ENCODE assay signal across 8 cellular contexts in the genomic region with DNA sequence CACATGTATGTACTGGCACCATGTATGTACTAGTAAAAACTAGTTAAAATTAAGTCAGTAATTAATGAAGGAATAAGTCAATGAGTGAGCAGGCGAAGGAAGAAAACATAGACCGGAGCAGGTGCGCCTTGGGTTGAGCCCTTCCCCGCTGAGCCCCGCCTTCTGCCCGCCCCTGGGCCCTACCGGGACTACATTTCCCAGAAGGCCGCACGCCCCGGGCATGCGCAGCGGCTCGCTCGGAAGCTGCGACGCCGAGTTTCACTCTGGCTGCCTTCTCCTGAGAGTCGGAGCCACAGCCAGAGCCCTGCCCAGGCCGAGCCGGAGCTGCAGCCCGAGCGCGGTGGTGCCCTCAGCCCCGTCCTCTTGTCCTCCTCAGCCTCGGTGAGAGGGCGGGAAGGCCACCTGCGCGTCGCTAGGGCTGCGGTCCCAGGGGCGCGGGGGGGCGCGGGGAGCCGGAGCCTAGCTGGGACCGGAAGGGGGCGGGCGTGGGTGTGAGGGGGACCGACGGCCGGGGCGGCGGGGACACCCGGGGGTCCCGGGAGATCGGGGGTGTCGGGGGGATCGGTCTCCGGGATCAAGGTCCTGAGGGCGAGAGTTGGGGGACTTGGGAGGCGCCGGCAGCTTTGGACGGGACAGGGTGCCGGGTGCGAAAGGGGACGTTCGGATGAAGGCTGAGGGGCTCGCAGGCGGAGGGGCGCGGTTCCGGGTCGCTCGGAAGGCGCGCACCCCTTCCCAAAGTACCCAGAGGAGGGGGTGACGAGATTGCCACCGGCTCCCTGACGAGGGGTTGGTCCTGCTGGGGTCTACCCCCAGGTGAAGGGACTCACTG.
A peak's percentile ranks its signal among the peaks of the same experiment; 100 is the strongest.
DNase-seq lines count a peak whose midpoint lies in the region; ATAC-seq, FAIRE-seq and TF ChIP-seq lines count a peak whose summit lies in the region.
"Not testable (repeated sequence)": the region's sequence is repeated elsewhere in the genome, so short reads cannot be mapped to it uniquely, and the experiment has no call there.

No MANE protein-coding gene starts in this region.

- H3K9me3 ChIP-seq in CD4-positive, CD25-positive, alpha-beta regulatory T cell (ENCODE audit: control insufficient read depth in 2 of 2, low read length in 2 of 2); heart right ventricle; pancreas: not testable (repeated sequence)

- H3K4me3 ChIP-seq in CD4-positive, CD25-positive, alpha-beta regulatory T cell (ENCODE audit: low read depth, low read length); pancreas: not testable (repeated sequence)
- peak overlapping the region in 1 of 10 donors; percentile 46 for H3K4me3 ChIP-seq in heart right ventricle

- H3K36me3 Mint-ChIP-seq in CD4-positive, CD25-positive, alpha-beta regulatory T cell; activated CD8-positive, alpha-beta T cell treated with anti-CD3 and anti-CD28 coated beads, Interleukin-2, amount 10 ng/mL, durations not matched to agents 7 days and 5 days (ENCODE audit: low read depth): not testable (repeated sequence)

- POLR2A ChIA-PET in activated CD8-positive, alpha-beta T cell treated with anti-CD3 and anti-CD28 coated beads, Interleukin-2, amount 10 ng/mL, durations not matched to agents 7 days and 5 days (lab: Charles Lee), result not testable (repeated sequence)

- not testable (repeated sequence) for H3K27ac ChIP-seq in CD4-positive, CD25-positive, alpha-beta regulatory T cell (ENCODE audit: insufficient read depth, low read length, poor library complexity, severe bottlenecking); pancreas
- H3K27ac ChIP-seq in heart right ventricle, result peak overlapping the region in 1 of 10 donors; percentile 48

- DNase-seq in CD4-positive, CD25-positive, alpha-beta regulatory T cell; activated CD8-positive, alpha-beta T cell treated with anti-CD3 and anti-CD28 coated beads, Interleukin-2, amount 10 ng/mL, durations not matched to agents 7 days and 5 days; heart right ventricle; pancreas: not testable (repeated sequence)

- CTCF ChIA-PET in activated CD8-positive, alpha-beta T cell treated with anti-CD3 and anti-CD28 coated beads, Interleukin-2, amount 10 ng/mL, durations not matched to agents 7 days and 5 days (lab: Charles Lee), result not testable (repeated sequence)

- TF ChIP-seq CTCF in heart right ventricle (IDR thresholded peaks at IDR 0.05); pancreas (IDR thresholded peaks at IDR 0.05): not testable (repeated sequence)

- not testable (repeated sequence) for H3K4me3 Mint-ChIP-seq in CD4-positive, CD25-positive, alpha-beta regulatory T cell; activated CD8-positive, alpha-beta T cell treated with anti-CD3 and anti-CD28 coated beads, Interleukin-2, amount 10 ng/mL, durations not matched to agents 7 days and 5 days

- H3K4me1 Mint-ChIP-seq in CD4-positive, CD25-positive, alpha-beta regulatory T cell; activated CD8-positive, alpha-beta T cell treated with anti-CD3 and anti-CD28 coated beads, Interleukin-2, amount 10 ng/mL, durations not matched to agents 7 days and 5 days (ENCODE audit: low read depth): not testable (repeated sequence)

- H3K27me3 Mint-ChIP-seq in CD4-positive, CD25-positive, alpha-beta regulatory T cell; activated CD8-positive, alpha-beta T cell treated with anti-CD3 and anti-CD28 coated beads, Interleukin-2, amount 10 ng/mL, durations not matched to agents 7 days and 5 days (ENCODE audit: low read depth): not testable (repeated sequence)

- H3K27me3 ChIP-seq in CD4-positive, CD25-positive, alpha-beta regulatory T cell (ENCODE audit: control insufficient read depth, insufficient read depth, low read length); heart right ventricle; pancreas: not testable (repeated sequence)

- peak; percentile 98 to 99 for ATAC-seq in CD4-positive, CD25-positive, alpha-beta regulatory T cell (ENCODE audit: low read depth in 2 of 2)
- ATAC-seq in GM19023 (IDR thresholded peaks at IDR 0.05; ENCODE audit: unreplicated experiment) (peak; percentile 99), GM21529 (IDR thresholded peaks at IDR 0.05; ENCODE audit: unreplicated experiment) (peak; percentile 95), HG02943 (IDR thresholded peaks at IDR 0.05; ENCODE audit: low read depth, unreplicated experiment) (peak; percentile 95), HG03457 (IDR thresholded peaks at IDR 0.05; ENCODE audit: unreplicated experiment) (peak; percentile 95), heart right ventricle (peak; percentile 96 to 99 (median 98)), pancreas (peak; percentile 94 to 98 (median 97))
- ATAC-seq in activated CD8-positive, alpha-beta T cell treated with anti-CD3 and anti-CD28 coated beads, Interleukin-2, amount 10 ng/mL, durations not matched to agents 7 days and 5 days, result peak; percentile 98

- not testable (repeated sequence) for H3K9me3 Mint-ChIP-seq in CD4-positive, CD25-positive, alpha-beta regulatory T cell; activated CD8-positive, alpha-beta T cell treated with anti-CD3 and anti-CD28 coated beads, Interleukin-2, amount 10 ng/mL, durations not matched to agents 7 days and 5 days (ENCODE audit: insufficient read depth)

- H3K4me1 ChIP-seq in CD4-positive, CD25-positive, alpha-beta regulatory T cell (ENCODE audit: control insufficient read depth, insufficient read depth, low read length, poor library complexity, severe bottlenecking); heart right ventricle; pancreas: not testable (repeated sequence)

- not testable (repeated sequence) for FAIRE-seq in pancreas (lab: Jason Lieb, UNC)

- intact Hi-C loops in heart right ventricle (cut with DNase I); pancreas (cut with DNase I): not testable (repeated sequence)

- 3% methylated on average over 11 of the region's 69 CpGs; no CpG with 5 or more reads in 1 of the 2 donors for WGBS in heart right ventricle, 2 donors
- WGBS in pancreas, 2 donors, result 0% methylated on average over 1 to 12 of the region's 69 CpGs

- H3K36me3 ChIP-seq in CD4-positive, CD25-positive, alpha-beta regulatory T cell (ENCODE audit: control insufficient read depth, insufficient read depth, low read length); heart right ventricle; pancreas: not testable (repeated sequence)

- H3K27ac Mint-ChIP-seq in CD4-positive, CD25-positive, alpha-beta regulatory T cell; activated CD8-positive, alpha-beta T cell treated with anti-CD3 and anti-CD28 coated beads, Interleukin-2, amount 10 ng/mL, durations not matched to agents 7 days and 5 days: not testable (repeated sequence)
